21 cellular contexts compared by ENCODE assay signal in the genomic region with DNA sequence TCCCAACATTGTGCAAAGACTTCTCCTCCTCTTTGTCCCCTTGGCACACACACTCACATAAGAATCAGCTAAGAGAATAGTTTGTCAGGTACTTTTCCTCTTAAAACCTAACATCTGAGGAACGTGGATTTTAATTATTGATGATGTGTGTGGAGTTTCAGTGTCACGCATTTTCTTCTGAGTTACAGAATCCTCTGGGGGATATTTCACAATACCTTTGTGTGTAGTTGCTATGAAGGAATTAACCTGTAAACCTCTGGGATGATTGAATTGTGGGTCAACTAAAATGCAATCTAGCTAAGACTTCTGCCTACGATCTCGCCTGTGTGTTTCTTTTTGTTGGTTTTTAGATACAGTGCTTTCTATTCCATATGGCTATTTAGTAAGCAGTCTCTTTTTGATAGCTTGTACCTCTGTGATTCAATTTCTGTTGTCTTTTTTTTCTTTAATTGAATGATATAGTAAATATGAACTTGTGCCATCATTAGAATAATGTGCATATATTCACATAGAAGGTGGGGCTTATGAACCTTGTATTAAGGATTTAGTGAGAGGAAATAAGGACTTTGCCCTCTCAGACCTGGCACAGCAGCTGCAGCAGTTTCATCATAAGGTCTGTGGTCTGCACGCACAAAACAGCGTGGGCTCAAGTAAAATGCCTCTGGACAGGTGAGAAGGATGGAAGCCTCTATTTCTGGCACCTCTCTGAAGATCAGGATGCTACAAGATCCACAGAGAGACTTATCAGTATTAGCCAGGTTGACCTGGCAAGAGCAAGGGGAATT.
"Had no signal": no experiment of that assay in that cellular context is flagged by ENCODE, and none has a peak within 500 bp of the region (broad histone marks: within the 10 kb centered on the region; RNA-seq: fewer than 3 reads in every experiment).

No MANE protein-coding gene starts in this region.

- H3K36me3 ChIP-seq: adrenal gland, left ventricle myocardium inferior, ovary, spleen, upper lobe of left lung had no signal

- DNase-seq: activated CD4-positive, alpha-beta T cell treated with anti-CD3 and anti-CD28 coated beads, Interleukin-2, amount 10 ng/mL, durations not matched to agents 7 days and 5 days; activated CD8-positive, alpha-beta T cell treated with anti-CD3 and anti-CD28 coated beads, Interleukin-2, amount 10 ng/mL, durations not matched to agents 7 days and 5 days; activated gamma-delta T cell treated with Interleukin-2 at 50 U/mL for 16 hours; activated T-cell treated with anti-CD3 and anti-CD28 coated beads, Interleukin-2, amount 50 U/mL, for 1 hour; adrenal gland; central memory CD4-positive, alpha-beta T cell; dermis blood vessel endothelial cell; effector CD8-positive, alpha-beta T cell; foreskin keratinocyte; immature natural killer cell; left ventricle myocardium inferior; midbrain; ovary; spleen; stimulated activated CD4-positive, alpha-beta T cell treated with anti-CD3 and anti-CD28 coated beads, Interleukin-4, amount 100 ng/mL, for 1 hour; stimulated activated naive CD4-positive, alpha-beta T cell treated with Interleukin-2 at 50 U/mL for 16 hours; T-helper 17 cell; upper lobe of left lung had no signal

- ATAC-seq: activated CD4-positive, CD25-positive, alpha-beta regulatory T cell treated with anti-CD3 and anti-CD28 coated beads, Interleukin-2, amount 50 U/mL, for 24 hours; activated CD8-positive, alpha-beta T cell treated with anti-CD3 and anti-CD28 coated beads, Interleukin-2, amount 10 ng/mL, durations not matched to agents 7 days and 5 days; foreskin keratinocyte; sciatic nerve; T-helper 17 cell had no signal

- H3K9me3 ChIP-seq: adrenal gland, left ventricle myocardium inferior, ovary, spleen, upper lobe of left lung had no signal

- H3K27ac ChIP-seq: adrenal gland, foreskin keratinocyte, left ventricle myocardium inferior, ovary, spleen, upper lobe of left lung had no signal

- H3K4me1 ChIP-seq: adrenal gland, foreskin keratinocyte, left ventricle myocardium inferior, upper lobe of left lung had no signal

- FAIRE-seq: astrocyte had no signal

- H3K4me3 ChIP-seq: adrenal gland, left ventricle myocardium inferior, ovary, spleen, upper lobe of left lung had no signal

- H3K27me3 ChIP-seq: adrenal gland, foreskin keratinocyte, ovary, upper lobe of left lung had no signal
